ENCODE assay signal across 37 cellular contexts in genomic region chr5:23583081-23583480, GRCh38.
"Had no signal": no experiment of that assay in that cellular context is flagged by ENCODE, and none has a peak within 500 bp of the region (broad histone marks: within the 10 kb centered on the region; RNA-seq: fewer than 3 reads in every experiment).

No MANE protein-coding gene starts in this region.

- H3K27me3 ChIP-seq: adrenal gland, ascending aorta, body of pancreas, brain microvascular endothelial cell, breast epithelium, cardiac muscle cell had no signal

- H3K9me3 Mint-ChIP-seq: activated naive CD8-positive, alpha-beta T cell treated with anti-CD3 and anti-CD28 coated beads for 36 hours; activated naive CD8-positive, alpha-beta T cell treated with anti-CD3 and anti-CD28 coated beads, Interleukin-2, amount 10 ng/mL, durations not matched to agents 7 days and 5 days; activated naive CD8-positive, alpha-beta T cell treated with anti-CD3 and anti-CD28 coated beads, Interleukin-2, amount 50 U/mL, for 24 hours; activated T-cell treated with anti-CD3 and anti-CD28 coated beads, Interleukin-2, amount 50 U/mL, for 4 hours; brain had no signal

- H3K27ac Mint-ChIP-seq: activated naive CD4-positive, alpha-beta T cell treated with anti-CD3 and anti-CD28 coated beads for 36 hours; activated naive CD4-positive, alpha-beta T cell treated with anti-CD3 and anti-CD28 coated beads, Interleukin-2, amount 10 ng/mL, durations not matched to agents 7 days and 5 days; activated naive CD4-positive, alpha-beta T cell treated with anti-CD3 and anti-CD28 coated beads, Interleukin-2, amount 50 U/mL, for 24 hours; activated naive CD4-positive, alpha-beta T cell treated with anti-CD3 and anti-CD28 coated beads, Interleukin-2, amount 50 U/mL, for 72 hours; activated naive CD8-positive, alpha-beta T cell; activated naive CD8-positive, alpha-beta T cell treated with anti-CD3 and anti-CD28 coated beads for 36 hours; activated naive CD8-positive, alpha-beta T cell treated with anti-CD3 and anti-CD28 coated beads, Interleukin-2, amount 10 ng/mL, durations not matched to agents 7 days and 5 days; activated naive CD8-positive, alpha-beta T cell treated with anti-CD3 and anti-CD28 coated beads, Interleukin-2, amount 50 U/mL, for 24 hours; activated T-cell treated with anti-CD3 and anti-CD28 coated beads, Interleukin-2, amount 50 U/mL, for 24 hours; activated T-cell treated with anti-CD3 and anti-CD28 coated beads, Interleukin-2, amount 50 U/mL, for 72 hours; activated T-helper 1 cell treated with anti-CD3 and anti-CD28 coated beads, Interleukin-12 subunit alpha, Interleukin-12 subunit beta, Interleukin-2, Interleukin-4 antibody, amounts not matched to agents 30 ng/mL and 10 ng/mL and 1 ng/mL, durations not matched to agents 14 hours and 24 hours and 36 hours; activated T-helper 17 cell treated with anti-CD3 and anti-CD28 coated beads, Interleukin-2, amount 50 U/mL, for 72 hours; activated T-helper 2 cell treated with anti-CD3 and anti-CD28 coated beads, Interferon-gamma antibody, Interleukin-2, Interleukin-4, amounts not matched to agents 10 μg/mL and 5 μg/mL and 100 μg/mL, durations not matched to agents 14 hours and 24 hours and 36 hours; brain had no signal

- H3K36me3 Mint-ChIP-seq: activated naive CD4-positive, alpha-beta T cell treated with anti-CD3 and anti-CD28 coated beads, Interleukin-2, amount 10 ng/mL, durations not matched to agents 7 days and 5 days; activated naive CD4-positive, alpha-beta T cell treated with anti-CD3 and anti-CD28 coated beads, Interleukin-2, amount 50 U/mL, for 24 hours; activated naive CD4-positive, alpha-beta T cell treated with anti-CD3 and anti-CD28 coated beads, Interleukin-2, amount 50 U/mL, for 72 hours; activated naive CD8-positive, alpha-beta T cell; activated naive CD8-positive, alpha-beta T cell treated with anti-CD3 and anti-CD28 coated beads for 36 hours; activated naive CD8-positive, alpha-beta T cell treated with anti-CD3 and anti-CD28 coated beads, Interleukin-2, amount 10 ng/mL, durations not matched to agents 7 days and 5 days; brain had no signal

- H3K4me1 Mint-ChIP-seq: activated naive CD4-positive, alpha-beta T cell treated with anti-CD3 and anti-CD28 coated beads, Interleukin-2, amount 10 ng/mL, durations not matched to agents 7 days and 5 days; activated naive CD4-positive, alpha-beta T cell treated with anti-CD3 and anti-CD28 coated beads, Interleukin-2, amount 50 U/mL, for 24 hours; activated naive CD8-positive, alpha-beta T cell treated with anti-CD3 and anti-CD28 coated beads for 36 hours; activated naive CD8-positive, alpha-beta T cell treated with anti-CD3 and anti-CD28 coated beads, Interleukin-2, amount 10 ng/mL, durations not matched to agents 7 days and 5 days; activated naive CD8-positive, alpha-beta T cell treated with anti-CD3 and anti-CD28 coated beads, Interleukin-2, amount 50 U/mL, for 24 hours; activated T-helper 17 cell treated with anti-CD3 and anti-CD28 coated beads, Interleukin-2, amount 50 U/mL, for 72 hours; brain; central memory CD8-positive, alpha-beta T cell had no signal

- H3K36me3 ChIP-seq: adrenal gland, ascending aorta, brain microvascular endothelial cell, breast epithelium, cardiac muscle cell had no signal

- ATAC-seq: activated naive CD4-positive, alpha-beta T cell treated with anti-CD3 and anti-CD28 coated beads, Interleukin-2, amount 50 U/mL, for 72 hours; activated naive CD8-positive, alpha-beta T cell treated with anti-CD3 and anti-CD28 coated beads, Interleukin-2, amount 50 U/mL, for 24 hours; activated T-cell treated with anti-CD3 and anti-CD28 coated beads, Interleukin-2, amount 50 U/mL, for 4 hours; activated T-cell treated with anti-CD3 and anti-CD28 coated beads, Interleukin-2, amount 50 U/mL, for 72 hours; activated T-helper 17 cell treated with anti-CD3 and anti-CD28 coated beads, Interleukin-2, amount 50 U/mL, for 72 hours; body of pancreas had no signal

- H3K4me3 Mint-ChIP-seq: activated naive CD4-positive, alpha-beta T cell treated with anti-CD3 and anti-CD28 coated beads for 36 hours; activated naive CD4-positive, alpha-beta T cell treated with anti-CD3 and anti-CD28 coated beads, Interleukin-2, amount 10 ng/mL, durations not matched to agents 7 days and 5 days; activated naive CD4-positive, alpha-beta T cell treated with anti-CD3 and anti-CD28 coated beads, Interleukin-2, amount 50 U/mL, for 24 hours; activated naive CD8-positive, alpha-beta T cell; activated naive CD8-positive, alpha-beta T cell treated with anti-CD3 and anti-CD28 coated beads for 36 hours; activated naive CD8-positive, alpha-beta T cell treated with anti-CD3 and anti-CD28 coated beads, Interleukin-2, amount 10 ng/mL, durations not matched to agents 7 days and 5 days; activated naive CD8-positive, alpha-beta T cell treated with anti-CD3 and anti-CD28 coated beads, Interleukin-2, amount 50 U/mL, for 24 hours; activated T-cell treated with anti-CD3 and anti-CD28 coated beads, Interleukin-2, amount 50 U/mL, for 24 hours; activated T-cell treated with anti-CD3 and anti-CD28 coated beads, Interleukin-2, amount 50 U/mL, for 4 hours; activated T-cell treated with anti-CD3 and anti-CD28 coated beads, Interleukin-2, amount 50 U/mL, for 72 hours; activated T-helper 1 cell treated with anti-CD3 and anti-CD28 coated beads, Interleukin-12 subunit alpha, Interleukin-12 subunit beta, Interleukin-2, Interleukin-4 antibody, amounts not matched to agents 30 ng/mL and 10 ng/mL and 1 ng/mL, durations not matched to agents 14 hours and 24 hours and 36 hours; activated T-helper 17 cell treated with anti-CD3 and anti-CD28 coated beads, Interleukin-2, amount 50 U/mL, for 72 hours; brain; central memory CD8-positive, alpha-beta T cell had no signal

- DNase-seq: activated effector memory CD4-positive, alpha-beta T cell treated with anti-CD3 and anti-CD28 coated beads, Interleukin-2, amount 50 U/mL, for 16 hours; activated effector memory CD4-positive, alpha-beta T cell treated with Interleukin-2 at 50 U/mL for 16 hours; activated gamma-delta T cell; activated gamma-delta T cell treated with Interleukin-2 at 50 U/mL for 16 hours; activated naive CD4-positive, alpha-beta T cell; activated naive CD4-positive, alpha-beta T cell treated with anti-CD3 and anti-CD28 coated beads for 36 hours; activated naive CD4-positive, alpha-beta T cell treated with anti-CD3 and anti-CD28 coated beads, Interleukin-2, amount 10 ng/mL, durations not matched to agents 7 days and 5 days; activated naive CD4-positive, alpha-beta T cell treated with anti-CD3 and anti-CD28 coated beads, Interleukin-2, amount 50 U/mL, for 16 hours; activated naive CD4-positive, alpha-beta T cell treated with Interleukin-2 at 50 U/mL for 16 hours; activated naive CD8-positive, alpha-beta T cell treated with anti-CD3 and anti-CD28 coated beads for 36 hours; activated naive CD8-positive, alpha-beta T cell treated with anti-CD3 and anti-CD28 coated beads, Interleukin-2, amount 10 ng/mL, durations not matched to agents 7 days and 5 days; activated naive CD8-positive, alpha-beta T cell treated with anti-CD3 and anti-CD28 coated beads, Interleukin-2, amount 50 U/mL, for 24 hours; activated T-cell treated with anti-CD3 and anti-CD28 coated beads, Interleukin-2, amount 50 U/mL, for 24 hours; activated T-cell treated with anti-CD3 and anti-CD28 coated beads, Interleukin-2, amount 50 U/mL, for 4 hours; activated T-cell treated with anti-CD3 and anti-CD28 coated beads, Interleukin-2, amount 50 U/mL, for 48 hours; activated T-cell treated with anti-CD3 and anti-CD28 coated beads, Interleukin-2, amount 50 U/mL, for 72 hours; adrenal gland; amniotic stem cell; amygdala; anterior cingulate cortex; aorta; body of pancreas; brain microvascular endothelial cell; caudate nucleus; central memory CD4-positive, alpha-beta T cell; cerebellar nuclear complex had no signal

- H3K4me3 ChIP-seq: adrenal gland, ascending aorta, body of pancreas, breast epithelium, cardiac muscle cell had no signal

- H3K27me3 Mint-ChIP-seq: activated naive CD4-positive, alpha-beta T cell treated with anti-CD3 and anti-CD28 coated beads, Interleukin-2, amount 10 ng/mL, durations not matched to agents 7 days and 5 days; activated naive CD4-positive, alpha-beta T cell treated with anti-CD3 and anti-CD28 coated beads, Interleukin-2, amount 50 U/mL, for 24 hours; activated naive CD8-positive, alpha-beta T cell; activated naive CD8-positive, alpha-beta T cell treated with anti-CD3 and anti-CD28 coated beads for 36 hours; activated naive CD8-positive, alpha-beta T cell treated with anti-CD3 and anti-CD28 coated beads, Interleukin-2, amount 10 ng/mL, durations not matched to agents 7 days and 5 days; activated naive CD8-positive, alpha-beta T cell treated with anti-CD3 and anti-CD28 coated beads, Interleukin-2, amount 50 U/mL, for 24 hours; activated T-cell treated with anti-CD3 and anti-CD28 coated beads, Interleukin-2, amount 50 U/mL, for 24 hours; activated T-helper 17 cell treated with anti-CD3 and anti-CD28 coated beads, Interleukin-2, amount 50 U/mL, for 72 hours; brain; central memory CD8-positive, alpha-beta T cell had no signal

- H3K9me3 ChIP-seq: adrenal gland, ascending aorta, body of pancreas, breast epithelium had no signal

- H3K27ac ChIP-seq: adrenal gland, ascending aorta, body of pancreas, brain microvascular endothelial cell, breast epithelium, cardiac muscle cell had no signal
